Comparison of ENCODE assay signal across 8 cellular contexts in the genomic region with DNA sequence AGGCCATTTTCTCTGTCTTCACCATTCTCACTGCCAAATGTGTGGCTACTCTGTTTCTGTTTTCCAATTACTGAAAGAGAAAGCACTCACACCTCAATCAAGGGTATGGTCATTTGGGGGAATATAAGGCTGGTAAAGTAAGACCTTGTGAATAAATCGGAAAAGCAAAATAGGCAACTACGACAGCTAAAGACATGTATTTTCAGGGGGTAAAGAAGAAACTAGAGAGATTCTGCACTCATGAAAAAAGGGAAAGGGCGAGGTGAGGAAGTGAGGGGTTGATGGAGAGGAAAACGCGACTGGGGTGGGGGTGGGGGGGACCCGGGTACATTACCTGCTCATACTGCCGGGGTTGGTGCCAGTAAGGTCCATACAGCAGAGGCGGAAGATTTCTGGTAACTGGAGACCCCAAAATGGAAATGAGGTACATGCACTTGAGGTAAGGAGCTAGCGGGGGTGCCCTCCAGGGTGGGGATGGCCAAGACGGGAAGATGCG. TPM values are rescaled to one million over a fixed set of nuclear protein-coding genes. Genes with fewer than 3 reads are reported as not detected.
DNase-seq lines count a peak whose midpoint lies in the region; ATAC-seq, FAIRE-seq and TF ChIP-seq lines count a peak whose summit lies in the region.

No MANE protein-coding gene starts in this region.

- no peak for TF ChIP-seq RAD21 in K562 (CRISPR knock-in tag; conservative IDR thresholded peaks at IDR 0.05 in 1 of 2, IDR thresholded peaks at IDR 0.05 in 1 of 2)

- POLR2A ChIA-PET in BJ (lab: Charles Lee) (interaction anchor here (0.6 kb wide), 2 partner anchors 12 to 30 kb away, joined by 3 to 4 read pairs; no protein-coding TSS in a partner anchor), K562 (lab: Yijun Ruan, JAX) (interaction anchor here (0.6 to 1.8 kb wide), 10 partner anchors 9 to 122 kb away, joined by 3 to 8 read pairs (median 4); a partner anchor contains a TSS)

- TF ChIP-seq CTCF in BJ (IDR thresholded peaks at IDR 0.05; ENCODE audit: insufficient read depth, low read depth, low read length), result no peak
- no peak for TF ChIP-seq CTCF in K562 (IDR thresholded peaks at IDR 0.05 in 2 of 3, conservative IDR thresholded peaks at IDR 0.05 in 1 of 3; ENCODE audit: insufficient read depth in 2 of 3, low read depth in 1 of 3, low read length in 3 of 3)
- no peak for TF ChIP-seq CTCF in lower lobe of right lung (IDR thresholded peaks at IDR 0.05)
- TF ChIP-seq CTCF in uterus (IDR thresholded peaks at IDR 0.05), result no peak

- H3K4me1 ChIP-seq in K562 (replicated peaks in 1 of 2; ENCODE audit: control insufficient read depth in 2 of 2, insufficient read depth in 2 of 2, low read length in 2 of 2) (peaks cover 4 to 9% of the 10 kb centered on the region in 2 experiments; a peak in 2 of 5 replicates), lower lobe of right lung (peaks cover 28% of the 10 kb centered on the region), uterus (peaks cover 0 to 7% of the 10 kb centered on the region in 2 donors)

- intact Hi-C loops in K562 (cut with micrococcal nuclease) (loop anchor here (1.0 kb wide), 1 partner anchor 20 kb away; a partner anchor contains a TSS), lower lobe of right lung (cut with DNase I) (no loop called here), uterus (cut with DNase I; ENCODE audit: low total_unique reads) (no loop called here)

- no peak for DNase-seq in BJ (ENCODE audit: low read depth)
- no peak for DNase-seq in K562 (ENCODE audit: extremely low read depth in 1 of 4, low spot score in 3 of 4)
- no peak for DNase-seq in lower lobe of right lung
- no peak for DNase-seq in uterus
- DNase-seq in CD1c-positive myeloid dendritic cell (ENCODE audit: extremely low spot score), result no peak
- no peak for DNase-seq in SHP77 (lab: John Stamatoyannopoulos, UW)
- no peak for DNase-seq in OCI-M1 (lab: John Stamatoyannopoulos, UW)

- in situ Hi-C loops in K562 (cut with MboI), result no loop called here

- no peaks in the 10 kb centered on the region for H3K9me1 ChIP-seq in K562 (ENCODE audit: control insufficient read depth, insufficient read depth, low read length)

- peak overlapping the region; percentile 80 for H3K4me2 ChIP-seq in K562 (ENCODE audit: insufficient read depth, low read length)

- CTCF ChIA-PET in BJ (lab: Yijun Ruan, JAX) (interaction anchor here (0.7 to 1.5 kb wide), 8 partner anchors 12 to 97 kb away, joined by 3 to 6 read pairs (median 4); a partner anchor contains a TSS), K562 (lab: Yijun Ruan, JAX; ENCODE audit: low intra/inter-chr PET ratio) (no interaction called here)

- H3K9ac ChIP-seq in K562 (ENCODE audit: insufficient read depth in 1 of 2, low read depth in 2 of 2, low read length in 2 of 2), result peak overlapping the region; percentile 83 to 87; a peak in 3 of 4 replicates

- peak overlapping the region; percentile 91; the same call in 2 of the 3 replicates for H3K27ac ChIP-seq in K562 (ENCODE audit: extremely low read depth, low read depth, low read length)
- H3K27ac ChIP-seq in lower lobe of right lung, result peak overlapping the region; percentile 91
- peak overlapping the region; percentile 80 to 93 for H3K27ac ChIP-seq in uterus

- peak; percentile 11 for ATAC-seq in HG02884 (IDR thresholded peaks at IDR 0.05; ENCODE audit: unreplicated experiment)
- no peak for ATAC-seq in K562
- ATAC-seq in lower lobe of right lung, result no peak

- no peaks in the 10 kb centered on the region for H4K20me1 ChIP-seq in K562 (replicated peaks; ENCODE audit: control insufficient read depth, insufficient read depth, low read length)

- TF ChIP-seq POLR2A in K562 (conservative IDR thresholded peaks at IDR 0.05), result no peak
- no peak for TF ChIP-seq POLR2A in uterus (IDR thresholded peaks at IDR 0.05)

- H3K4me3 ChIP-seq in BJ (ENCODE audit: low read depth, low read length), result peak overlapping the region; percentile 93
- H3K4me3 ChIP-seq in K562, result peak overlapping the region; percentile 75
- peak overlapping the region; percentile 90 for H3K4me3 ChIP-seq in lower lobe of right lung
- H3K4me3 ChIP-seq in uterus, result peak overlapping the region; percentile 68 to 73

- peaks cover 90% of the 10 kb centered on the region for H3K79me2 ChIP-seq in K562 (ENCODE audit: control insufficient read depth, insufficient read depth, low read length)

- 0% methylated on average over 2 of the region's 11 CpGs for WGBS in K562 (ENCODE audit: insufficient coverage, low coverage, missing lambda C conversion rate)

- H3K27me3 ChIP-seq in BJ (ENCODE audit: control insufficient read depth, insufficient read depth, low read length) (no peaks in the 10 kb centered on the region), K562 (ENCODE audit: control insufficient read depth in 2 of 2, insufficient read depth in 2 of 2, low read length in 2 of 2) (no peaks in the 10 kb centered on the region), lower lobe of right lung (ENCODE audit: low read depth) (no peaks in the 10 kb centered on the region), uterus (no peaks in the 10 kb centered on the region)

- H2AFZ ChIP-seq in K562 (ENCODE audit: low read depth, low read length), result peak overlapping the region; percentile 70; the same call in 1 of the 2 replicates

- BruUV-seq in K562 (replicated peaks; lab: Mats Ljungman, UMichigan), result no TSS peak

- H3K36me3 ChIP-seq in BJ (ENCODE audit: control insufficient read depth, insufficient read depth, low read length), result no peaks in the 10 kb centered on the region
- peaks cover 7% of the 10 kb centered on the region; the same call in 1 of the 3 replicates for H3K36me3 ChIP-seq in K562 (ENCODE audit: control insufficient read depth, insufficient read depth, low read length)
- H3K36me3 ChIP-seq in lower lobe of right lung, result peaks cover 2% of the 10 kb centered on the region
- H3K36me3 ChIP-seq in uterus, result no peaks in the 10 kb centered on the region

- H3K9me3 ChIP-seq in K562 (replicated peaks; ENCODE audit: control insufficient read depth, insufficient read depth, low read depth, low read length) (no peaks in the 10 kb centered on the region), lower lobe of right lung (no peaks in the 10 kb centered on the region), uterus (no peaks in the 10 kb centered on the region)

- FAIRE-seq in K562 (lab: Jason Lieb, UNC), result no peak

- TF ChIP-seq EP300 in K562 (IDR thresholded peaks at IDR 0.05; ENCODE audit: low read length), result no peak

RNA-seq across cellular contexts. Expression of a gene that starts 19.3 kb away (rescaled TPM):
- polyA plus RNA-seq in BJ (2011; rRNA removed) (16.8 and 25.4 TPM in 2 replicates), K562 (2011; rRNA removed) (11.1 and 15.3 TPM in 2 replicates), K562 (2014; fragmentation: Illumina TruSeq; extraction: Trizol) (34.5 and 36.9 TPM in 2 replicates), K562 (2014; fragmentation: Nextera tagmentation; extraction: Ambion mirVana) (10 to 100 TPM; 11.8 to 16.8 TPM), K562 (2014; rRNA removed) (18.1 and 18.8 TPM in 2 replicates)
- polyA minus RNA-seq in BJ (2011; rRNA and poly(A)+ RNA removed), result 69.2 and 83.3 TPM in 2 replicates
- 106 and 148 TPM in 2 replicates for total RNA-seq in K562 (2011; cell fraction: chromatin; rRNA removed; ENCODE audit: low replicate concordance)
- total RNA-seq in K562 (2011; cell fraction: nucleolus; rRNA removed), result 49.3 and 52.2 TPM in 2 replicates
- total RNA-seq in K562 (2011; cell fraction: nucleoplasm; rRNA removed), result 74.3 and 91.6 TPM in 2 replicates
- total RNA-seq in K562 (2014; rRNA removed) (34.0 and 37.3 TPM in 2 replicates), K562 (2014; rRNA removed; fragmentation: Illumina TruSeq; extraction: Trizol) (32.8 TPM in 2 replicates), K562 (2015; rRNA removed; fragmentation: Illumina TruSeq; extraction: Trizol) (33.1 and 33.6 TPM in 2 replicates), K562 (2021) (43.5 and 51.2 TPM in 2 replicates), lower lobe of right lung (74.6 TPM), uterus (10 to 100 TPM; 21.8 to 95.1 (median 48.8) TPM)
- 15.5 and 21.4 TPM in 2 replicates for polyA plus RNA-seq in K562 (2011; cell fraction: cytosol; rRNA removed)
- polyA plus RNA-seq in K562 (2011; cell fraction: nucleus; rRNA removed), result 56.0 and 87.4 TPM in 2 replicates
- 31.9 and 65.0 TPM in 2 replicates for polyA plus RNA-seq in K562 (2012)
- 30.5 and 38.1 TPM in 2 replicates for polyA minus RNA-seq in K562 (2011; rRNA and poly(A)+ RNA removed)
- polyA minus RNA-seq in K562 (2011; cell fraction: cytosol; rRNA and poly(A)+ RNA removed), result 28.3 and 38.5 TPM in 2 replicates
- polyA minus RNA-seq in K562 (2011; cell fraction: nucleus; rRNA and poly(A)+ RNA removed), result 24.2 and 39.2 TPM in 2 replicates

RNA-seq across cellular contexts. Expression of a gene that starts 40.1 kb away (rescaled TPM):
- 20.3 and 29.9 TPM in 2 replicates for polyA plus RNA-seq in BJ (2011; rRNA removed)
- polyA minus RNA-seq in BJ (2011; rRNA and poly(A)+ RNA removed), result 11.9 and 14.3 TPM in 2 replicates
- 19.5 and 32.5 TPM in 2 replicates for total RNA-seq in K562 (2011; cell fraction: chromatin; rRNA removed; ENCODE audit: low replicate concordance)
- 14.9 and 15.2 TPM in 2 replicates for total RNA-seq in K562 (2011; cell fraction: nucleolus; rRNA removed)
- 26.8 and 40.2 TPM in 2 replicates for total RNA-seq in K562 (2011; cell fraction: nucleoplasm; rRNA removed)
- total RNA-seq in K562 (2014; rRNA removed), result 5.5 and 8.3 TPM in 2 replicates
- total RNA-seq in K562 (2014; rRNA removed; fragmentation: Illumina TruSeq; extraction: Trizol), result 12.3 and 13.3 TPM in 2 replicates
- 9.1 and 9.5 TPM in 2 replicates for total RNA-seq in K562 (2015; rRNA removed; fragmentation: Illumina TruSeq; extraction: Trizol)
- 9.8 and 10.5 TPM in 2 replicates for total RNA-seq in K562 (2021)
- 18.7 and 19.8 TPM in 2 replicates for polyA plus RNA-seq in K562 (2011; rRNA removed)
- polyA plus RNA-seq in K562 (2011; cell fraction: cytosol; rRNA removed), result 7.8 and 16.5 TPM in 2 replicates
- 16.5 and 26.5 TPM in 2 replicates for polyA plus RNA-seq in K562 (2011; cell fraction: nucleus; rRNA removed)
- polyA plus RNA-seq in K562 (2012), result 9.4 and 11.5 TPM in 2 replicates
- 10.3 and 11.1 TPM in 2 replicates for polyA plus RNA-seq in K562 (2014; fragmentation: Illumina TruSeq; extraction: Trizol)
- 10 to 100 TPM in 1 of 2 experiments, 1 to 10 TPM in 1; 4.6 to 10.2 TPM for polyA plus RNA-seq in K562 (2014; fragmentation: Nextera tagmentation; extraction: Ambion mirVana)
- 8.8 and 11.0 TPM in 2 replicates for polyA plus RNA-seq in K562 (2014; rRNA removed)
- polyA minus RNA-seq in K562 (2011; rRNA and poly(A)+ RNA removed), result 29.4 and 32.3 TPM in 2 replicates
- 5.9 and 7.5 TPM in 2 replicates for polyA minus RNA-seq in K562 (2011; cell fraction: cytosol; rRNA and poly(A)+ RNA removed)
- 8.2 and 16.6 TPM in 2 replicates for polyA minus RNA-seq in K562 (2011; cell fraction: nucleus; rRNA and poly(A)+ RNA removed)
- 30.7 TPM for total RNA-seq in lower lobe of right lung
- total RNA-seq in uterus, result 10 to 100 TPM in 3 of 4 donors, 1 to 10 TPM in 1; 8.5 to 47.9 (median 22.9) TPM

RNA-seq across cellular contexts. Expression of a gene that starts 40.4 kb away (rescaled TPM):
- polyA plus RNA-seq in BJ (2011; rRNA removed) (105 and 141 TPM in 2 replicates), K562 (2011; rRNA removed) (61.8 and 64.1 TPM in 2 replicates), K562 (2014; fragmentation: Illumina TruSeq; extraction: Trizol) (46.4 and 61.6 TPM in 2 replicates), K562 (2014; fragmentation: Nextera tagmentation; extraction: Ambion mirVana) (10 to 100 TPM; 41.0 to 76.5 TPM), K562 (2014; rRNA removed) (33.8 and 34.1 TPM in 2 replicates)
- polyA minus RNA-seq in BJ (2011; rRNA and poly(A)+ RNA removed), result 80.1 and 123 TPM in 2 replicates
- total RNA-seq in K562 (2011; cell fraction: chromatin; rRNA removed; ENCODE audit: low replicate concordance), result 34.2 and 45.9 TPM in 2 replicates
- 28.7 and 29.0 TPM in 2 replicates for total RNA-seq in K562 (2011; cell fraction: nucleolus; rRNA removed)
- 28.7 and 30.4 TPM in 2 replicates for total RNA-seq in K562 (2011; cell fraction: nucleoplasm; rRNA removed)
- total RNA-seq in K562 (2014; rRNA removed) (9.9 and 14.0 TPM in 2 replicates), K562 (2014; rRNA removed; fragmentation: Illumina TruSeq; extraction: Trizol) (23.5 and 29.5 TPM in 2 replicates), K562 (2015; rRNA removed; fragmentation: Illumina TruSeq; extraction: Trizol) (20.2 and 20.6 TPM in 2 replicates), K562 (2021) (44.0 and 47.5 TPM in 2 replicates), lower lobe of right lung (72.2 TPM), uterus (10 to 100 TPM; 19.4 to 78.0 (median 59.0) TPM)
- polyA plus RNA-seq in K562 (2011; cell fraction: cytosol; rRNA removed), result 58.0 and 70.0 TPM in 2 replicates
- polyA plus RNA-seq in K562 (2011; cell fraction: nucleus; rRNA removed), result 55.1 and 55.6 TPM in 2 replicates
- 39.8 and 58.6 TPM in 2 replicates for polyA plus RNA-seq in K562 (2012)
- 45.4 and 52.8 TPM in 2 replicates for polyA minus RNA-seq in K562 (2011; rRNA and poly(A)+ RNA removed)
- 18.6 and 19.8 TPM in 2 replicates for polyA minus RNA-seq in K562 (2011; cell fraction: cytosol; rRNA and poly(A)+ RNA removed)
- polyA minus RNA-seq in K562 (2011; cell fraction: nucleus; rRNA and poly(A)+ RNA removed), result 10.4 and 14.7 TPM in 2 replicates

RNA-seq across cellular contexts. Expression of a gene that starts 52.8 kb away (rescaled TPM):
- 31.2 and 57.6 TPM in 2 replicates for polyA plus RNA-seq in BJ (2011; rRNA removed)
- 46.3 TPM in 2 replicates for polyA minus RNA-seq in BJ (2011; rRNA and poly(A)+ RNA removed)
- 57.1 and 119 TPM in 2 replicates for total RNA-seq in K562 (2011; cell fraction: chromatin; rRNA removed; ENCODE audit: low replicate concordance)
- 31.5 and 38.2 TPM in 2 replicates for total RNA-seq in K562 (2011; cell fraction: nucleolus; rRNA removed)
- 59.8 and 96.3 TPM in 2 replicates for total RNA-seq in K562 (2011; cell fraction: nucleoplasm; rRNA removed)
- total RNA-seq in K562 (2014; rRNA removed), result 75.4 and 81.4 TPM in 2 replicates
- total RNA-seq in K562 (2014; rRNA removed; fragmentation: Illumina TruSeq; extraction: Trizol), result 121 and 138 TPM in 2 replicates
- total RNA-seq in K562 (2015; rRNA removed; fragmentation: Illumina TruSeq; extraction: Trizol), result 117 and 122 TPM in 2 replicates
- total RNA-seq in K562 (2021), result 82.9 and 92.9 TPM in 2 replicates
- 84.1 and 107 TPM in 2 replicates for polyA plus RNA-seq in K562 (2011; rRNA removed)
- 48.3 and 69.5 TPM in 2 replicates for polyA plus RNA-seq in K562 (2011; cell fraction: cytosol; rRNA removed)
- 67.4 and 77.5 TPM in 2 replicates for polyA plus RNA-seq in K562 (2011; cell fraction: nucleus; rRNA removed)
- polyA plus RNA-seq in K562 (2012), result 51.4 and 79.0 TPM in 2 replicates
- polyA plus RNA-seq in K562 (2014; fragmentation: Illumina TruSeq; extraction: Trizol), result 134 and 152 TPM in 2 replicates
- 100 to 1,000 TPM in 1 of 2 experiments, 10 to 100 TPM in 1; 75.6 to 105 TPM for polyA plus RNA-seq in K562 (2014; fragmentation: Nextera tagmentation; extraction: Ambion mirVana)
- 87.5 and 90.5 TPM in 2 replicates for polyA plus RNA-seq in K562 (2014; rRNA removed)
- polyA minus RNA-seq in K562 (2011; rRNA and poly(A)+ RNA removed), result 127 and 141 TPM in 2 replicates
- polyA minus RNA-seq in K562 (2011; cell fraction: cytosol; rRNA and poly(A)+ RNA removed), result 47.8 and 56.6 TPM in 2 replicates
- 26.7 and 45.1 TPM in 2 replicates for polyA minus RNA-seq in K562 (2011; cell fraction: nucleus; rRNA and poly(A)+ RNA removed)
- total RNA-seq in lower lobe of right lung, result 49.9 TPM
- total RNA-seq in uterus, result 100 to 1,000 TPM in 1 of 4 donors, 10 to 100 TPM in 3; 31.5 to 115 (median 64.1) TPM
